27 cellular contexts compared by ENCODE assay signal in the genomic region with DNA sequence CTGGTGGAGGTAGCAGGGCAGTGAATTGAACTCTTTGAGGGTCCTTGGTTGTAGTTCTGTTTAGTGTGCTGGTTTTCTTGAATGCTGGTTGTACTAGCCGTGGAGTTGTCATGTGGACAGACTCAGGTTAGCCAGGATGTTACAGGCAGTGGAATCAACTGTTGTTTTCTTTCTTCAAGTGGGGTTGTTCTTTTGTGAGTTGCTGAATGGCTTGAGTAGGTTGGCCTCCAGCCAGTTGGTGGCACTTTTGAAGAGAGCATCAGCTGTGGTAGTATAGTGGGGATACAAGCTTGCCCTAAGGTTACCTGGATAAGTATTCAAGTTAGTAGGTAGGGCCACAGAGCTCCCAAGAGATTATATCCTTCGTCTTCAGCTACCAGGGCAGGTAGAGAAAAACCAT. TPM values are rescaled to one million over a fixed set of nuclear protein-coding genes. Genes with fewer than 3 reads are reported as not detected.
"Had no signal": no experiment of that assay in that cellular context is flagged by ENCODE, and none has a peak within 500 bp of the region (broad histone marks: within the 10 kb centered on the region; RNA-seq: fewer than 3 reads in every experiment).

No MANE protein-coding gene starts in this region.

- H3K36me3 ChIP-seq: ascending aorta, cardiac muscle cell, colonic mucosa, heart right ventricle, left lung, lower lobe of right lung, stomach, tibial artery had no signal

- DNase-seq: activated CD4-positive, alpha-beta memory T cell treated with anti-CD3 and anti-CD28 coated beads, Interleukin-2, amount 10 ng/mL, durations not matched to agents 7 days and 5 days; activated CD4-positive, alpha-beta T cell treated with anti-CD3 and anti-CD28 coated beads for 1 hour; activated CD4-positive, alpha-beta T cell treated with anti-CD3 and anti-CD28 coated beads, Interleukin-2, amount 10 ng/mL, durations not matched to agents 7 days and 5 days; activated CD8-positive, alpha-beta memory T cell treated with anti-CD3 and anti-CD28 coated beads, Interleukin-2, amount 50 U/mL, for 48 hours; activated gamma-delta T cell; activated naive CD4-positive, alpha-beta T cell treated with anti-CD3 and anti-CD28 coated beads, Interleukin-2, amount 10 ng/mL, durations not matched to agents 7 days and 5 days; activated naive CD8-positive, alpha-beta T cell treated with anti-CD3 and anti-CD28 coated beads, Interleukin-2, amount 10 ng/mL, durations not matched to agents 7 days and 5 days; activated T-cell treated with anti-CD3 and anti-CD28 coated beads, Interleukin-2, amount 50 U/mL, for 24 hours; cerebellar nuclear complex; colonic mucosa; foreskin keratinocyte; heart right ventricle; kidney glomerular epithelial cell; left lung; lower lobe of right lung; mesenchymal stem cell; naive thymus-derived CD8-positive, alpha-beta T cell; right cardiac atrium; stimulated activated CD4-positive, alpha-beta T cell treated with anti-CD3 and anti-CD28 coated beads, Interleukin-15, amount 100 ng/mL, for 24 hours; stimulated activated CD4-positive, alpha-beta T cell treated with anti-CD3 and anti-CD28 coated beads, Interleukin-2, amount 100 ng/mL, for 24 hours; stimulated activated naive B cell treated with anti-CD40 and anti-IgM and Interleukin-4, amounts not matched to agents 10 μg/mL and 1 μg/mL and 100 μg/mL, for 72 hours; stomach; T1000; tibial artery had no signal

- ATAC-seq: foreskin keratinocyte; heart right ventricle; left lung; lower lobe of right lung; naive thymus-derived CD8-positive, alpha-beta T cell; right cardiac atrium; WTC11 had no signal

- H3K4me3 ChIP-seq: ascending aorta, cardiac muscle cell, colonic mucosa, heart right ventricle, left lung, lower lobe of right lung, stomach, tibial artery had no signal

- H3K27me3 ChIP-seq: ascending aorta, cardiac muscle cell, colonic mucosa, foreskin keratinocyte, heart right ventricle, left lung, stomach, tibial artery had no signal

- H3K27ac ChIP-seq: ascending aorta, cardiac muscle cell, colonic mucosa, foreskin keratinocyte, heart right ventricle, left lung, lower lobe of right lung, stomach, tibial artery had no signal

- H3K4me1 ChIP-seq: ascending aorta, colonic mucosa, foreskin keratinocyte, heart right ventricle, left lung, lower lobe of right lung had no signal

- H3K9me3 ChIP-seq: colonic mucosa, lower lobe of right lung, tibial artery had no signal

RNA-seq across cellular contexts. Expression of a gene that starts 31.8 kb away (rescaled TPM):
- polyA plus RNA-seq: foreskin keratinocyte had no signal
